11 cellular contexts compared by ENCODE assay signal in the genomic region with DNA sequence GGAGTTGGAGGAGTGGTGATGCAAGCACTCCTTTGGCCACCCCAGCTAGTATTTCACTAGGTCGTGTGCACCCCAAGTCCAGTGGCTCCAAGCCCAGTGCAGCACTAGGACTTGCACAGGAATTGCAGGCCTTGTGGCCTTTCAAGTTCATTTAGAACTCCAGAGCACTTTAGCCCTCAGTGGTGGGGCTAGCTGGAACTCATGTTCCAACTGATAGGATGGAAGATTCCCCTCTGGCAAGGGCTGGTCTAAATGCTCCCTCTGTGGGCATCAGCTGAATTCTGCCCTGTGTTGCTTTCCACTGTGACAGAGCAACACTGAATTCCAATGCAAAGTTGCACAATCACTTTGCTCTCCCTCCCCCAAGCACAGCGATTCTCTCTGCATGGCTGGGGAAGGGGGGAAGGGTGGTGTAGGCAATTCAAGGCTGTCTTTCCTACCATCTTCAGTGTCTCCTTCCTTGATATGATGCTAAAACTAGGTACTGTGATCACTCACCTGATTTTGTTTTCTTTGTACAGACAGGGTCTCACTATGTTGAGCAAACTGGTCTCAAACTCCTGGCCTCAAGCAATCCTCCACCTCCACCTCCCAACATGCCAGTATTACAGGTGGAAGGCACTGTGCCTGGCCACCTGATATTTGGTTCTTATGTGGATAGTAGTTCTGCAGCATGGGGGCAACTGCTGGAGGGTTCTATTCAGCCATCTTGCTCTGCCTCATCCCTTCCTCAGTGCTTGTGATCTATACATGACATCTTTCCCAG. TPM values are rescaled to one million over a fixed set of nuclear protein-coding genes. Genes with fewer than 3 reads are reported as not detected.
A peak's percentile ranks its signal among the peaks of the same experiment; 100 is the strongest.
DNase-seq lines count a peak whose midpoint lies in the region; ATAC-seq and TF ChIP-seq lines count a peak whose summit lies in the region.
"Had no signal": no experiment of that assay in that cellular context is flagged by ENCODE, and none has a peak within 500 bp of the region (broad histone marks: within the 10 kb centered on the region; RNA-seq: fewer than 3 reads in every experiment).

No MANE protein-coding gene starts in this region.

- H4K20me1 ChIP-seq in PC-3 (ENCODE audit: low read length), result no peaks in the 10 kb centered on the region

- POLR2A ChIA-PET in PC-3 (lab: Charles Lee; ENCODE audit: unreplicated experiment), result no interaction called here
- POLR2A ChIA-PET in CD8-positive, alpha-beta memory T cell (lab: Charles Lee), result no interaction called here

- in situ Hi-C loops in SK-MEL-5 (cut with HindIII; ENCODE audit: low pct_unique_long_range_greater_than_20kb, low sequenced_read_pairs), result no loop called here
- in situ Hi-C loops in gastrocnemius medialis (cut with MboI; ENCODE audit: low sequenced_read_pairs in 4 of 4), result no loop called here

- DNase-seq in GM04504 (ENCODE audit: low read depth), result peak; percentile 25
- DNase-seq in SK-MEL-5 (ENCODE audit: low read depth, low spot score), result peak; percentile 57
- peak; percentile 30 for DNase-seq in glomerular visceral epithelial cell (ENCODE audit: extremely low spot score)
- peak; percentile 43 to 69 for DNase-seq in gastrocnemius medialis
- DNase-seq in PC-3, result no peak
- no peak for DNase-seq in CD8-positive, alpha-beta memory T cell
- DNase-seq: amniotic stem cell; DMS153; stimulated activated CD8-positive, alpha-beta memory T cell treated with anti-CD3 and anti-CD28 coated beads, Interleukin-4, amount 100 ng/mL, for 48 hours had no signal

- no peaks in the 10 kb centered on the region for H3K36me3 ChIP-seq in gastrocnemius medialis
- peaks cover 10% of the 10 kb centered on the region; the same call in 1 of the 2 replicates for H3K36me3 ChIP-seq in PC-3 (ENCODE audit: low read depth, low read length)
- H3K36me3 ChIP-seq in CD8-positive, alpha-beta memory T cell (ENCODE audit: insufficient read depth, low read length), result no peaks in the 10 kb centered on the region

- intact Hi-C loops in gastrocnemius medialis (cut with DNase I; ENCODE audit: low total_unique reads) (no loop called here), PC-3 (cut with micrococcal nuclease) (no loop called here)

- no peaks in the 10 kb centered on the region for H3K27me3 Mint-ChIP-seq in CD8-positive, alpha-beta memory T cell

- peaks cover 16 to 30% (median 20%) of the 10 kb centered on the region in 3 donors for H3K4me1 Mint-ChIP-seq in CD8-positive, alpha-beta memory T cell

- H3K27me3 ChIP-seq in gastrocnemius medialis (no peaks in the 10 kb centered on the region), PC-3 (ENCODE audit: low read length) (no peaks in the 10 kb centered on the region)
- H3K27me3 ChIP-seq in CD8-positive, alpha-beta memory T cell (ENCODE audit: insufficient read depth, low read length, poor library complexity, severe bottlenecking), result no peaks in the 10 kb centered on the region

- no peak for TF ChIP-seq POLR2A in gastrocnemius medialis (IDR thresholded peaks at IDR 0.05)

- no peak overlapping the region for H3K27ac Mint-ChIP-seq in CD8-positive, alpha-beta memory T cell

- H3K9me3 ChIP-seq in gastrocnemius medialis (no peaks in the 10 kb centered on the region), PC-3 (ENCODE audit: low read length) (no peaks in the 10 kb centered on the region)
- peaks cover 5% of the 10 kb centered on the region for H3K9me3 ChIP-seq in CD8-positive, alpha-beta memory T cell (ENCODE audit: low read length)

- CTCF ChIA-PET in PC-3 (lab: Charles Lee), result no interaction called here
- CTCF ChIA-PET in CD8-positive, alpha-beta memory T cell (lab: Charles Lee), result no interaction called here

- H3K36me3 Mint-ChIP-seq in CD8-positive, alpha-beta memory T cell, result peaks cover 10 to 31% (median 26%) of the 10 kb centered on the region in 3 donors

- no peak overlapping the region for H3K9ac ChIP-seq in PC-3 (ENCODE audit: low read length)

- no TSS peak for BruUV-seq in PC-3 (replicated peaks; lab: Mats Ljungman, UMichigan)

- no peak overlapping the region for H2AFZ ChIP-seq in PC-3 (ENCODE audit: low read length)

- peak overlapping the region; percentile 62 to 84 (median 72) for H3K27ac ChIP-seq in gastrocnemius medialis
- H3K27ac ChIP-seq in PC-3 (ENCODE audit: low read length), result no peak overlapping the region
- no peak overlapping the region for H3K27ac ChIP-seq in CD8-positive, alpha-beta memory T cell (ENCODE audit: low read depth, low read length)

- no peaks in the 10 kb centered on the region for H3F3A ChIP-seq in PC-3 (ENCODE audit: low read length, unreplicated experiment)

- 0 out of 2 replicates have a peak, but pooled peaks cover 4% of the 10 kb centered on the region for H3K79me2 ChIP-seq in PC-3 (ENCODE audit: low read length)

- ATAC-seq in gastrocnemius medialis (peak; percentile 68 to 89), PC-3 (no peak), HG03135 (IDR thresholded peaks at IDR 0.05; ENCODE audit: unreplicated experiment) (no peak), HG03139 (IDR thresholded peaks at IDR 0.05; ENCODE audit: unreplicated experiment) (no peak)

- no peak overlapping the region for H3K4me2 ChIP-seq in PC-3 (ENCODE audit: low read length)

- no peak overlapping the region for H3K4me3 Mint-ChIP-seq in CD8-positive, alpha-beta memory T cell

- H3K4me1 ChIP-seq in gastrocnemius medialis (peaks cover 47 to 56% of the 10 kb centered on the region in 2 donors), PC-3 (ENCODE audit: insufficient read depth, low read length) (no peaks in the 10 kb centered on the region)
- no peaks in the 10 kb centered on the region for H3K4me1 ChIP-seq in CD8-positive, alpha-beta memory T cell (ENCODE audit: insufficient read depth, low read length)

- TF ChIP-seq CTCF in gastrocnemius medialis (IDR thresholded peaks at IDR 0.05 in 4 of 5, conservative IDR thresholded peaks at IDR 0.05 in 1 of 5) (no peak), PC-3 (conservative IDR thresholded peaks at IDR 0.05; ENCODE audit: low read depth, low read length) (no peak)

- no peaks in the 10 kb centered on the region for H3K9me2 ChIP-seq in PC-3 (replicated peaks; ENCODE audit: low read length)

- H3K4me3 ChIP-seq in gastrocnemius medialis (no peak overlapping the region), PC-3 (ENCODE audit: low read length) (no peak overlapping the region)
- H3K4me3 ChIP-seq in CD8-positive, alpha-beta memory T cell (ENCODE audit: low read length), result no peak overlapping the region

- H3K9me3 Mint-ChIP-seq in CD8-positive, alpha-beta memory T cell, result peaks cover 5 to 14% (median 12%) of the 10 kb centered on the region in 5 donors

RNA-seq across cellular contexts. Expression of gene USF3, which starts 10.3 kb away (rescaled TPM):
- total RNA-seq in SK-MEL-5 (2014; rRNA removed; shearing (Covaris generic)), result 9.0 and 10.4 TPM in 2 replicates
- polyA plus RNA-seq in SK-MEL-5 (2015; cell fraction: cytosol; rRNA removed), result 8.0 and 10.8 TPM in 2 replicates
- polyA plus RNA-seq in SK-MEL-5 (2015; cell fraction: nucleus; rRNA removed), result 5.2 and 5.8 TPM in 2 replicates
- 10 to 100 TPM; 35.7 to 49.6 (median 40.1) TPM for total RNA-seq in gastrocnemius medialis
- 8.1 and 10.5 TPM in 2 replicates for total RNA-seq in PC-3 (2014; rRNA removed)
- total RNA-seq in CD8-positive, alpha-beta memory T cell, result 10 to 100 TPM; 11.2 to 13.2 TPM
- 4.9 TPM for polyA plus RNA-seq in CD8-positive, alpha-beta memory T cell

RNA-seq across cellular contexts. Expression of gene NAA50, which starts 59.9 kb away (rescaled TPM):
- total RNA-seq in SK-MEL-5 (2014; rRNA removed; shearing (Covaris generic)), result 137 and 151 TPM in 2 replicates
- polyA plus RNA-seq in SK-MEL-5 (2015; cell fraction: cytosol; rRNA removed), result 131 and 149 TPM in 2 replicates
- 38.0 and 46.6 TPM in 2 replicates for polyA plus RNA-seq in SK-MEL-5 (2015; cell fraction: nucleus; rRNA removed)
- total RNA-seq in gastrocnemius medialis (100 to 1,000 TPM; 248 to 440 (median 331) TPM), PC-3 (2014; rRNA removed) (859 and 989 TPM in 2 replicates)
- total RNA-seq in CD8-positive, alpha-beta memory T cell, result 100 to 1,000 TPM; 194 to 199 TPM
- polyA plus RNA-seq in CD8-positive, alpha-beta memory T cell, result 77.7 TPM

Comparison
In these comparisons a context has a peak if more than half of its experiments do, and no peak if none do; other contexts are left out.
1. DNase-seq: peak in GM04504 (single experiment), SK-MEL-5 (single experiment), glomerular visceral epithelial cell (single experiment) and gastrocnemius medialis (2 of 2); none in PC-3 (single experiment) and CD8-positive, alpha-beta memory T cell (0 of 5).
2. ATAC-seq: peak in gastrocnemius medialis (2 of 2); none in PC-3 (single experiment), HG03135 (single experiment) and HG03139 (single experiment).
3. H3K27ac ChIP-seq: peak in gastrocnemius medialis (4 of 4); none in PC-3 (single experiment) and CD8-positive, alpha-beta memory T cell (single experiment).